In the genomic region with DNA sequence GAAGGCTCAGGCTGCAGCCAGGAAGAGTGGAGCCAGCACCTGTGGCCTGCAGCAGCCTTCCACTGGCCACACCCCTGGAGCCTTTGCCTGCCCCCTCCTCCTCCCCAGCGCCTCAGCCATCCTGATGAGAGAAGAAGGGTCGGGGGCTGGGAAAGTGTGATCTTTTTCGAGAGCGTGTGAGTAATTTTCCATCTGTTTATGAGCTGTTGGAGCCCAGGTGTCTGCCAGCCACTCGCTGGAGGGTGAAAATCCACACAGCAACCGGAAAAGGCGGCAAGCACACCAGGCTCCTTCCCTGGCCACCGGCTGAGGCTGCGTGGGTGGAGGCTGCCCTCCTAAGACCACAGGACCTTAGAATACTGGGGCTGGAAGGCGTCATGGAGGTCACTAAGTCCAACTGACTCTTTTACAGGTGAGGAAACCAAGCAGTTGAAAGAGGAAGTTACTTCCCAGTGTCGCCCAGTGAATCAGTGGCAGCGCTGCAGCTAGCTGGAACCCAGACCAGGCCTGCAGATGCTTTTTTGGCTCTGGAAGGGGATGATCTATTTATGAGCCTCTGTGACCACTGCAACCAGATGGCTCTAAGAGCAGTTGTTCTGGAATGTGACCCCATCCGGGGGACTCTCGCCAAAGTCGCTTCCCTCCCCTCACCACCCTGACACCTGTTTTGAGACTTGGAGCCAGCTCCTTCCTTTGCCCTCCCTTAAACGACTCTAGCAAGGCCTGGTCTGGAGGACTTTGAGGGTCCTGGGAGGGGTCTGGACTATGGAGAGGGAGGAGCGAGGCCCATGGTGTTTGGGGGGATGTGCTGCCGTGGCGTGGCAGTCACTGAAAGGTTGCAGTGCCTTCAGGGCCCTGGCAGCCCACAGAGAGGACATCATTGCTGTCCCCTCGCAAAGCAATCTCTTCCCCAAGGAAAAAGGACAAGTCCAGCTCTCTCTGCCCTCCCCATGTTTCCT, we compare ENCODE assay signal across 19 cellular contexts. TPM values are rescaled to one million over a fixed set of nuclear protein-coding genes. Genes with fewer than 3 reads are reported as not detected.
DNase-seq lines count a peak whose midpoint lies in the region; ATAC-seq lines count a peak whose summit lies in the region.
"Had no signal": no experiment of that assay in that cellular context is flagged by ENCODE, and none has a peak within 500 bp of the region (broad histone marks: within the 10 kb centered on the region; RNA-seq: fewer than 3 reads in every experiment).

No MANE protein-coding gene starts in this region.

- H3K4me3 Mint-ChIP-seq in T-helper 17 cell = no peak overlapping the region
- H3K4me3 Mint-ChIP-seq: activated naive CD4-positive, alpha-beta T cell treated with anti-CD3 and anti-CD28 coated beads for 36 hours; naive thymus-derived CD8-positive, alpha-beta T cell had no signal

- H3K4me1 Mint-ChIP-seq in T-helper 17 cell = no peaks in the 10 kb centered on the region
- H3K4me1 Mint-ChIP-seq: naive thymus-derived CD8-positive, alpha-beta T cell had no signal

- DNase-seq in NCI-H2107 treated with DMSO at 0.1 percent for 48 hours (lab: John Stamatoyannopoulos, UW; ENCODE audit: unreplicated experiment) (peak; percentile 47), NCI-H2107 (lab: John Stamatoyannopoulos, UW) (no peak), MV-4-11 (lab: John Stamatoyannopoulos, UW) (peak; percentile 40), T-helper 17 cell (no peak), myocyte (ENCODE audit: low read depth) (peak; percentile 96), NCI-H1092 treated with DMSO at 0.1 percent for 48 hours (lab: John Stamatoyannopoulos, UW) (no peak), NCI-H82 (lab: John Stamatoyannopoulos, UW) (no peak), NCI-H2227 (lab: John Stamatoyannopoulos, UW; ENCODE audit: unreplicated experiment) (no peak)
- DNase-seq: activated CD4-positive, CD25-positive, alpha-beta regulatory T cell; activated naive CD4-positive, alpha-beta T cell treated with anti-CD3 and anti-CD28 coated beads for 36 hours; KG1; left ventricle myocardium superior; NCI-H2081 treated with DMSO at 0.1 percent for 48 hours; PC-9 had no signal

- no peak for ATAC-seq in T-helper 17 cell
- ATAC-seq: A549; left ventricle myocardium superior; naive thymus-derived CD8-positive, alpha-beta T cell had no signal

- peaks cover 4% of the 10 kb centered on the region for H3K36me3 Mint-ChIP-seq in T-helper 17 cell (ENCODE audit: low read depth)
- H3K36me3 Mint-ChIP-seq: naive thymus-derived CD8-positive, alpha-beta T cell had no signal

- peaks cover 38% of the 10 kb centered on the region for H3K27me3 Mint-ChIP-seq in T-helper 17 cell

- H3K27ac Mint-ChIP-seq in T-helper 17 cell = peak overlapping the region; percentile 39
- H3K27ac Mint-ChIP-seq: activated naive CD4-positive, alpha-beta T cell treated with anti-CD3 and anti-CD28 coated beads for 36 hours; naive thymus-derived CD8-positive, alpha-beta T cell had no signal

- no peaks in the 10 kb centered on the region for H3K9me3 ChIP-seq in T-helper 17 cell (ENCODE audit: control insufficient read depth, low read length, poor library complexity, severe bottlenecking)
- H3K9me3 ChIP-seq: A549, suprapubic skin had no signal

RNA-seq across cellular contexts. Expression of gene LGR6, which starts 54.5 kb away (rescaled TPM):
- total RNA-seq in T-helper 17 cell (under 1 TPM; 0.13 to 0.25 TPM), myocyte (0.53 and 0.78 TPM in 2 replicates)
- polyA plus RNA-seq in myocyte (2012) = 0.26 TPM
- total RNA-seq: dermis microvascular lymphatic vessel endothelial cell, fibroblast of lung had no signal

Comparison
In these comparisons a context has a peak if more than half of its experiments do, and no peak if none do; other contexts are left out.
1. DNase-seq: peak in NCI-H2107 treated with DMSO at 0.1 percent for 48 hours (single experiment), MV-4-11 (single experiment) and myocyte (single experiment); none in NCI-H2107 (single experiment), T-helper 17 cell (0 of 3), NCI-H1092 treated with DMSO at 0.1 percent for 48 hours (single experiment), NCI-H82 (single experiment) and NCI-H2227 (single experiment).